ENCODE assay signal across 11 cellular contexts in the genomic region with DNA sequence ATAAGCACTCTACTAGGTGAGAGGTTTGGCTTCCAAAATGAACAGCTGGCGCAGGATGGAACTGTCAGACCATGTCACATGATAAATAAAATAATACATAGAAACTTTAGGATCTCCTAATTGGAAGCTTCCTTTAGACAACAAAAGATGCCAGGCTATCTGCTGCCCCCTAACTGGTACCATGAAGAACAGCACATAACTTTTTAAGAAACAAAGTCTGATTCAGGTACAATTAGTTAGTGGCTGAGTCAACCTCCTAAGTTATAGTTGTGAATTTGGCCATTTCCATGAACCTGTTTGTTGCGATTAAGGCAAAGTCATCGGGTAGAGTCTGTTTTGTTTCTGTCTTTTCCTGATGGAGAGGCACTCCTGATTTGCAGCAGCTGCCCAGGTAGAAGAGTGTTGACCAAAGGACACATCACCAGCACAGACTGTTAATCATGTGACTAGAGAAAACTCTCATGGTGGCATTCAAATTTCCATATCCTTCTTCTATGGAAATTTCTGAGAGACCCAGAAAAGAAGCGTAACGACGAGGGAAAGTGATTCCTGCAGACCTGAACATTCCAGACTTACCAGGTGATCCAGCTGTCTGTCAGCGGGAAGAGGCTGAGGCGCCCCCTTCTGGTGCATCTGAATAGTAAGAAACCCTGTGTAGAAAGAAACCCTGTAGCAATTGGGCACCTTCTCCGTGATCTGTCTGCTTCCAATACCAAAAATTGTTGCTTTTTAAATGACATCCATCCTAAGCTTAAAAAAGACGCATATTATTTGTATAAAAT. TPM values are rescaled to one million over a fixed set of nuclear protein-coding genes. Genes with fewer than 3 reads are reported as not detected.
A peak's percentile ranks its signal among the peaks of the same experiment; 100 is the strongest.
DNase-seq lines count a peak whose midpoint lies in the region; ATAC-seq, FAIRE-seq and TF ChIP-seq lines count a peak whose summit lies in the region.
"Had no signal": no experiment of that assay in that cellular context is flagged by ENCODE, and none has a peak within 500 bp of the region (broad histone marks: within the 10 kb centered on the region; RNA-seq: fewer than 3 reads in every experiment).

No MANE protein-coding gene starts in this region.

- no peak overlapping the region for H3K27ac ChIP-seq in astrocyte (ENCODE audit: low read depth, low read length)
- H3K27ac ChIP-seq: skin epidermis had no signal

- no TSS peak for BruUV-seq in Caco-2 (replicated peaks; lab: Mats Ljungman, UMichigan)

- no peak overlapping the region for H3K9ac ChIP-seq in astrocyte (ENCODE audit: low read length)

- no peaks in the 10 kb centered on the region for H3K4me1 Mint-ChIP-seq in Caco-2 (ENCODE audit: low read depth, unreplicated experiment)
- H3K4me1 Mint-ChIP-seq in astrocyte (ENCODE audit: low read depth, unreplicated experiment), result peaks cover 9% of the 10 kb centered on the region
- H3K4me1 Mint-ChIP-seq: central memory CD8-positive, alpha-beta T cell had no signal

- H2AFZ ChIP-seq in astrocyte (ENCODE audit: low read depth, low read length), result no peak overlapping the region

- TF ChIP-seq CTCF in Caco-2 (IDR thresholded peaks at IDR 0.05; ENCODE audit: insufficient read depth in 1 of 2, low read depth in 1 of 2, low read length in 1 of 2, severe bottlenecking in 1 of 2, unreplicated experiment in 1 of 2) (peak; percentile 24 to 41), astrocyte (IDR thresholded peaks at IDR 0.05; ENCODE audit: insufficient read depth, low read depth, low read length) (peak; percentile 34)

- intact Hi-C loops in Caco-2 (cut with micrococcal nuclease; ENCODE audit: unreplicated experiment) (no loop called here), left colon (cut with DNase I, micrococcal nuclease) (no loop called here)

- CTCF ChIA-PET in Caco-2 (lab: Charles Lee), result no interaction called here

- H3K36me3 ChIP-seq in Caco-2 (ENCODE audit: control insufficient read depth, insufficient read depth, low read length) (no peaks in the 10 kb centered on the region), astrocyte (ENCODE audit: insufficient read depth, low read length) (no peaks in the 10 kb centered on the region), MG63 (no peaks in the 10 kb centered on the region)

- H3K27me3 ChIP-seq in Caco-2 (replicated peaks; ENCODE audit: control insufficient read depth, insufficient read depth, low read length) (no peaks in the 10 kb centered on the region), astrocyte (ENCODE audit: insufficient read depth, low read length) (no peaks in the 10 kb centered on the region), MG63 (no peaks in the 10 kb centered on the region)

- H3K4me3 Mint-ChIP-seq in Caco-2 (ENCODE audit: unreplicated experiment) (no peak overlapping the region), astrocyte (ENCODE audit: unreplicated experiment) (no peak overlapping the region)
- H3K4me3 Mint-ChIP-seq: central memory CD8-positive, alpha-beta T cell had no signal

- H3K36me3 Mint-ChIP-seq in Caco-2 (ENCODE audit: insufficient read depth, unreplicated experiment), result no peaks in the 10 kb centered on the region
- H3K36me3 Mint-ChIP-seq in astrocyte (ENCODE audit: low read depth, unreplicated experiment), result no peaks in the 10 kb centered on the region

- H3K9me3 Mint-ChIP-seq in Caco-2 (ENCODE audit: unreplicated experiment), result no peaks in the 10 kb centered on the region
- H3K9me3 Mint-ChIP-seq in astrocyte (ENCODE audit: unreplicated experiment), result no peaks in the 10 kb centered on the region

- H3K4me1 ChIP-seq in Caco-2 (no peaks in the 10 kb centered on the region), astrocyte (ENCODE audit: insufficient read depth, low read length) (peaks cover 8% of the 10 kb centered on the region)

- ATAC-seq in left colon, result peak; percentile 63
- ATAC-seq in HG03439 (IDR thresholded peaks at IDR 0.05; ENCODE audit: unreplicated experiment), result no peak

- no peaks in the 10 kb centered on the region for H4K20me1 ChIP-seq in astrocyte (ENCODE audit: insufficient read depth, low read length)

- H3K27ac Mint-ChIP-seq in Caco-2 (ENCODE audit: unreplicated experiment) (no peak overlapping the region), astrocyte (ENCODE audit: unreplicated experiment) (no peak overlapping the region)

- DNase-seq in Caco-2 (peak in 1 of 2 experiments; percentile 20), HPDE6-E6E7 (ENCODE audit: extremely low spot score) (peak; percentile 42), astrocyte (ENCODE audit: low read depth) (no peak), left colon (peak in 1 of 2 donors; percentile 32), MG63 (no peak), HuH-7.5 (ENCODE audit: low spot score) (no peak), activated gamma-delta T cell treated with Interleukin-2 at 50 U/mL for 16 hours (no peak)

- FAIRE-seq in astrocyte (lab: Jason Lieb, UNC), result no peak
- FAIRE-seq: RCC 7860 had no signal

- no peaks in the 10 kb centered on the region for H3K27me3 Mint-ChIP-seq in Caco-2 (ENCODE audit: insufficient read depth, unreplicated experiment)
- no peaks in the 10 kb centered on the region for H3K27me3 Mint-ChIP-seq in astrocyte (ENCODE audit: low read depth, unreplicated experiment)

- no peaks in the 10 kb centered on the region for H3K79me2 ChIP-seq in astrocyte (ENCODE audit: insufficient read depth, low read length)

- POLR2A ChIA-PET in Caco-2 (lab: Charles Lee), result no interaction called here

- H3K4me3 ChIP-seq in Caco-2 (ENCODE audit: low read depth, low read length) (no peak overlapping the region), astrocyte (ENCODE audit: insufficient read depth, low read depth, low read length) (no peak overlapping the region), MG63 (no peak overlapping the region)
- H3K4me3 ChIP-seq: skin epidermis had no signal

- no peak overlapping the region for H3K4me2 ChIP-seq in astrocyte (ENCODE audit: low read length)

- H3K9me3 ChIP-seq in Caco-2 (no peaks in the 10 kb centered on the region), astrocyte (ENCODE audit: insufficient read depth, low read depth, low read length) (no peaks in the 10 kb centered on the region), MG63 (no peaks in the 10 kb centered on the region)

RNA-seq across cellular contexts. Expression of gene INHBA, which starts 8.6 kb away (rescaled TPM):
- total RNA-seq in Caco-2 (2022) (0.52 and 0.72 TPM in 2 replicates), astrocyte (103 and 164 TPM in 2 replicates), left colon (under 1 TPM; 0.15 to 0.42 TPM)
- 0.07 and 0.56 TPM in 2 replicates for total RNA-seq in MG63 (2014; rRNA removed; shearing (Covaris generic); ENCODE audit: low replicate concordance)

Comparison
In these comparisons a context has a peak if more than half of its experiments do, and no peak if none do; other contexts are left out.
1. RNA of gene INHBA, which starts 8.6 kb away (total RNA-seq): 103 to 164 TPM in astrocyte; 0.07 to 0.56 TPM in MG63, 0.52 to 0.72 TPM in Caco-2 and 0.15 to 0.42 TPM in left colon; every median in the first group is over 10 times any median in the second.